Comparison of ENCODE assay signal across 10 cellular contexts in the genomic region with DNA sequence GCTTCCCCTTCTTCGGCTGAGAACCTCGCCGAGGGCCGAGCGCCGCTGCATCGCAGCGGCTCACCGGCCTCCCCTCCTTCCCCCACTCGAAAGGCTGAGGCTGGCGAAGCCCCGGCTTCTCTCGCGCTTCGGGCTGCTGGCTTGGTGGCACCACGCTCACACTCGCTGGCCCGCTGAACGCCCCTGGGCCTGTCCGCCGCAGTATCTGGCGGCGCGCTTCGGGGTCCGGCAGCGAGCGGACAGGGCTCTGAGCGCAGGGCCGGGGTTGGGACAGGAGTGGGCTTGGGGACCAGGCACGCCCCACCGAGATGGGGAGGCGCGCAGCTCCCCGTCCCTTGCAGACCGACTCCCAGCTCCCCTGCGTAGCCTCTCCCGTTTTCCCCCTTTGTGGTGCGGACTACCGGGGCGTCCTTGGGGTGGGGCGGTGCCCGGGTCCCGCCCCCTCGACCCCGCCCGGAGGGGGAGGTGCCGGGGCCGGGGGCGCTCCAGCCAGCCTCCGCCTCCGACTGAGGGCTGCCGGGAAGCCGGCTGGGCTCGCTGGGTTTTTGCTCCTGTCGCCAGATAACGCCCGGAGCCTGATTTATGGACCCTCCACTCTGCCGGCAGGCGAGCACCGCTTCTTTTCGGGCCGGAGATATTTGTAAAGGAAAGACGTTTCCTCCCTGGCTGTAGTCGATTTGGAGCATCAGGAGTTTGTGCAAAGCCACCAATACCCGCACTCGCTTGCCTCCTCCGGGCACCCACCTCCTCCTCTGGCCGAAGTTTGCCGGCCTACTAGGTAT. TPM values are rescaled to one million over a fixed set of nuclear protein-coding genes. Genes with fewer than 3 reads are reported as not detected.
DNase-seq lines count a peak whose midpoint lies in the region; ATAC-seq, FAIRE-seq and TF ChIP-seq lines count a peak whose summit lies in the region.
"Had no signal": no experiment of that assay in that cellular context is flagged by ENCODE, and none has a peak within 500 bp of the region (broad histone marks: within the 10 kb centered on the region; RNA-seq: fewer than 3 reads in every experiment).

No MANE protein-coding gene starts in this region.

- peaks cover 10% of the 10 kb centered on the region for H3K4me1 Mint-ChIP-seq in activated T-cell treated with anti-CD3 and anti-CD28 coated beads, Interleukin-2, amount 50 U/mL, for 72 hours (ENCODE audit: low read depth)

- H3K27ac Mint-ChIP-seq in activated T-cell treated with anti-CD3 and anti-CD28 coated beads, Interleukin-2, amount 50 U/mL, for 72 hours: no peak overlapping the region

- FAIRE-seq in bronchial epithelial cell (lab: Jason Lieb, UNC): no peak
- FAIRE-seq: small intestine had no signal

- peaks cover 0 to 2% of the 10 kb centered on the region in 2 donors for H3K36me3 Mint-ChIP-seq in activated T-cell treated with anti-CD3 and anti-CD28 coated beads, Interleukin-2, amount 50 U/mL, for 72 hours (ENCODE audit: insufficient read depth in 2 of 2)

- TF ChIP-seq CTCF in bronchial epithelial cell (IDR thresholded peaks at IDR 0.05; ENCODE audit: insufficient read depth, low read length, severe bottlenecking) (no peak), lower lobe of right lung (IDR thresholded peaks at IDR 0.05) (no peak), tibial nerve (IDR thresholded peaks at IDR 0.05) (no peak)

- H3K27me3 ChIP-seq in bronchial epithelial cell (ENCODE audit: control insufficient read depth, insufficient read depth, low read length) (peaks cover 49% of the 10 kb centered on the region), lower lobe of right lung (ENCODE audit: low read depth) (peaks cover 96% of the 10 kb centered on the region), tibial nerve (peaks cover 5 to 94% of the 10 kb centered on the region in 2 donors)

- H3K27me3 Mint-ChIP-seq in activated T-cell treated with anti-CD3 and anti-CD28 coated beads, Interleukin-2, amount 50 U/mL, for 72 hours (ENCODE audit: low read depth): peaks cover 49% of the 10 kb centered on the region

- no peak for ATAC-seq in activated T-cell treated with anti-CD3 and anti-CD28 coated beads, Interleukin-2, amount 50 U/mL, for 72 hours (replicated peaks in 1 of 2)
- ATAC-seq in lower lobe of right lung (peak in 1 of 2 donors; percentile 5), HG02870 (IDR thresholded peaks at IDR 0.05; ENCODE audit: unreplicated experiment) (no peak)

- intact Hi-C loops in lower lobe of right lung (cut with DNase I): no loop called here

- H3K4me3 ChIP-seq in bronchial epithelial cell (ENCODE audit: low read depth, low read length) (peak overlapping the region; percentile 23), lower lobe of right lung (peak overlapping the region; percentile 42), tibial nerve (peak overlapping the region; percentile 8 to 44 (median 22))

- no peak for TF ChIP-seq POLR2A in tibial nerve (IDR thresholded peaks at IDR 0.05)

- H3K27ac ChIP-seq in lower lobe of right lung (no peak overlapping the region), tibial nerve (no peak overlapping the region)

- H3K4me3 Mint-ChIP-seq in activated T-cell treated with anti-CD3 and anti-CD28 coated beads, Interleukin-2, amount 50 U/mL, for 72 hours: peak overlapping the region; percentile 32 to 57

- peaks cover 53% of the 10 kb centered on the region for H3K4me1 ChIP-seq in lower lobe of right lung
- H3K4me1 ChIP-seq in tibial nerve: peaks cover 0 to 71% (median 27%) of the 10 kb centered on the region in 4 donors

- DNase-seq in activated T-cell treated with anti-CD3 and anti-CD28 coated beads, Interleukin-2, amount 50 U/mL, for 72 hours: no peak
- DNase-seq in activated T-cell treated with anti-CD3 and anti-CD28 coated beads for 4 hours: no peak
- no peak for DNase-seq in bronchial epithelial cell (ENCODE audit: low read depth)
- no peak for DNase-seq in lower lobe of right lung
- no peak for DNase-seq in tibial nerve (ENCODE audit: low spot score in 2 of 2)
- DNase-seq in DMS153 (lab: John Stamatoyannopoulos, UW): no peak
- DNase-seq in LoVo (ENCODE audit: low spot score): no peak
- DNase-seq: small intestine had no signal

- H3K9me3 ChIP-seq in lower lobe of right lung (no peaks in the 10 kb centered on the region), tibial nerve (no peaks in the 10 kb centered on the region)

- H3K36me3 ChIP-seq in bronchial epithelial cell (ENCODE audit: control insufficient read depth, insufficient read depth, low read length): no peaks in the 10 kb centered on the region
- H3K36me3 ChIP-seq in lower lobe of right lung: no peaks in the 10 kb centered on the region
- no peaks in the 10 kb centered on the region for H3K36me3 ChIP-seq in tibial nerve

- TF ChIP-seq EP300 in tibial nerve (IDR thresholded peaks at IDR 0.05): no peak

- 1 to 4% methylated on average over 38 to 39 of the region's 70 CpGs for WGBS in tibial nerve, 2 donors

- H3K9me3 Mint-ChIP-seq in activated T-cell treated with anti-CD3 and anti-CD28 coated beads, Interleukin-2, amount 50 U/mL, for 72 hours: no peaks in the 10 kb centered on the region

RNA-seq across cellular contexts. Expression of gene GBX2, which starts 3.8 kb away (rescaled TPM):
- not detected for total RNA-seq in activated T-cell treated with anti-CD3 and anti-CD28 coated beads, Interleukin-2, amount 50 U/mL, for 72 hours
- total RNA-seq in bronchial epithelial cell (not detected in 2 replicates), lower lobe of right lung (not detected), tibial nerve (not detected)
- total RNA-seq: T-helper 2 cell treated with Interferon-gamma antibody and Interleukin-4, amounts not matched to agents 100 ng/mL and 5 ng/mL, for 36 hours had no signal
